9 cellular contexts compared by ENCODE assay signal in genomic region chr10:102673961-102674511, GRCh38. TPM values are rescaled to one million over a fixed set of nuclear protein-coding genes. Genes with fewer than 3 reads are reported as not detected.
DNase-seq lines count a peak whose midpoint lies in the region; FAIRE-seq and TF ChIP-seq lines count a peak whose summit lies in the region.
"Had no signal": no experiment of that assay in that cellular context is flagged by ENCODE, and none has a peak within 500 bp of the region (broad histone marks: within the 10 kb centered on the region; RNA-seq: fewer than 3 reads in every experiment).

No MANE protein-coding gene starts in this region.

- dilution Hi-C loops in endothelial cell of umbilical vein (cut with MboI; ENCODE audit: extremely low pct_ligation_motif_present, low sequenced_read_pairs), result no loop called here

- no peaks in the 10 kb centered on the region for H3K27me3 ChIP-seq in endothelial cell of umbilical vein (ENCODE audit: control insufficient read depth in 2 of 2, insufficient read depth in 2 of 2, low read length in 2 of 2)

- H2AFZ ChIP-seq in endothelial cell of umbilical vein (ENCODE audit: low read depth, low read length), result peak overlapping the region; percentile 82

- no peak overlapping the region for H3K27ac ChIP-seq in endothelial cell of umbilical vein (ENCODE audit: insufficient read depth, low read depth, low read length)
- H3K27ac ChIP-seq: KMS-11 had no signal

- H3K4me1 ChIP-seq in endothelial cell of umbilical vein (ENCODE audit: control insufficient read depth, extremely low read depth, insufficient read depth, low read length), result peaks cover 5% of the 10 kb centered on the region

- no TSS peak for BruUV-seq in endothelial cell of umbilical vein (replicated peaks; lab: Mats Ljungman, UMichigan)

- no peak overlapping the region for H3K9ac ChIP-seq in endothelial cell of umbilical vein (replicated peaks; ENCODE audit: extremely low read depth, insufficient read depth, low read length)
- H3K9ac ChIP-seq: KMS-11 had no signal

- POLR2A ChIA-PET in endothelial cell of umbilical vein (lab: Charles Lee), result no interaction called here

- no peak for TF ChIP-seq POLR2A in endothelial cell of umbilical vein (IDR thresholded peaks at IDR 0.05; ENCODE audit: low read depth, low read length)

- H3K4me3 ChIP-seq in endothelial cell of umbilical vein (replicated peaks in 1 of 3; ENCODE audit: insufficient read depth in 1 of 3, low read depth in 1 of 3, low read length in 3 of 3), result peak overlapping the region in 1 of 3 experiments; percentile 9

- intact Hi-C loops in endothelial cell of umbilical vein (cut with micrococcal nuclease), result no loop called here

- no peaks in the 10 kb centered on the region for H4K20me1 ChIP-seq in endothelial cell of umbilical vein (replicated peaks; ENCODE audit: control insufficient read depth, extremely low read depth, insufficient read depth, low read length)

- FAIRE-seq in endothelial cell of umbilical vein (lab: Jason Lieb, UNC) (peak; percentile 59), HTR-8/SVneo (lab: Jason Lieb, UNC) (no peak)

- H3K36me3 ChIP-seq in endothelial cell of umbilical vein (ENCODE audit: control insufficient read depth in 2 of 2, extremely low read depth in 1 of 2, insufficient read depth in 2 of 2, low read length in 2 of 2), result no peaks in the 10 kb centered on the region

- CTCF ChIA-PET in endothelial cell of umbilical vein (lab: Charles Lee), result interaction anchor here (1.0 to 8.1 kb wide), 4 partner anchors 10 to 170 kb away, joined by 3 to 75 read pairs (median 4); partner anchors contain the start of genes ARL3 and SUFU

- no peaks in the 10 kb centered on the region for H3K9me3 ChIP-seq in endothelial cell of umbilical vein (replicated peaks; ENCODE audit: control insufficient read depth, insufficient read depth, low read length)

- TF ChIP-seq CTCF in endothelial cell of umbilical vein (IDR thresholded peaks at IDR 0.05; ENCODE audit: extremely low read depth in 1 of 2, insufficient read depth in 1 of 2, low read depth in 1 of 2, low read length in 2 of 2), result no peak

- H3K4me2 ChIP-seq in endothelial cell of umbilical vein (ENCODE audit: insufficient read depth, low read length), result peak overlapping the region; percentile 1

- no peaks in the 10 kb centered on the region for H3K79me2 ChIP-seq in endothelial cell of umbilical vein (ENCODE audit: control insufficient read depth, insufficient read depth, low read length)

- H3K9me1 ChIP-seq in endothelial cell of umbilical vein (replicated peaks; ENCODE audit: control insufficient read depth, extremely low read depth, insufficient read depth, low read length), result no peaks in the 10 kb centered on the region

- DNase-seq in EH (ENCODE audit: low read depth) (peak; percentile 86), NCI-H1092 (lab: John Stamatoyannopoulos, UW) (peak; percentile 36), endothelial cell of umbilical vein (ENCODE audit: low read depth, low spot score) (peak; percentile 41), middle frontal gyrus (ENCODE audit: extremely low spot score, low spot score) (peak; percentile 62), HTR-8/SVneo (ENCODE audit: insufficient read length, low spot score) (no peak), SKM-1 treated with dmso at 0.1 percent for 144 hours (lab: John Stamatoyannopoulos, UW; ENCODE audit: unreplicated experiment) (no peak)
- peak; percentile 43 for DNase-seq in activated CD8-positive, alpha-beta memory T cell treated with anti-CD3 and anti-CD28 coated beads, Interleukin-2, amount 50 U/mL, for 24 hours (ENCODE audit: extremely low read depth)
- peak; percentile 36 for DNase-seq in stimulated activated CD8-positive, alpha-beta memory T cell treated with anti-CD3 and anti-CD28 coated beads, Interleukin-15, amount 100 ng/mL, for 1 hour (ENCODE audit: low read depth)

TF ChIP-seq in endothelial cell of umbilical vein, 7 proteins besides CTCF, POLR2A, EP300 and RAD21:
- no peak for TF ChIP-seq POLR2AphosphoS5 (IDR thresholded peaks at IDR 0.05; ENCODE audit: insufficient read depth, low read depth, low read length)
- TF ChIP-seq FOS (IDR thresholded peaks at IDR 0.05; ENCODE audit: borderline replicate concordance, insufficient read depth, low read length), result no peak
- TF ChIP-seq JUN (IDR thresholded peaks at IDR 0.05; ENCODE audit: borderline replicate concordance, insufficient read depth, insufficient read length, low read depth), result no peak
- no peak for TF ChIP-seq EZH2 (IDR thresholded peaks at IDR 0.05; ENCODE audit: borderline replicate concordance, low read depth, low read length, severe bottlenecking)
- no peak for TF ChIP-seq GATA2 (IDR thresholded peaks at IDR 0.05; ENCODE audit: insufficient read depth, insufficient read length, low read depth, low read length)
- no peak for TF ChIP-seq MYC (IDR thresholded peaks at IDR 0.05; ENCODE audit: low read depth, low read length)
- TF ChIP-seq, protein P1, sequence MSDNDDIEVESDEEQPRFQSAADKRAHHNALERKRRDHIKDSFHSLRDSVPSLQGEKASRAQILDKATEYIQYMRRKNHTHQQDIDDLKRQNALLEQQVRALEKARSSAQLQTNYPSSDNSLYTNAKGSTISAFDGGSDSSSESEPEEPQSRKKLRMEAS (IDR thresholded peaks at IDR 0.05; ENCODE audit: insufficient read depth, insufficient read length), result no peak

RNA-seq across cellular contexts. Expression of gene TRIM8, which starts 29.8 kb away (rescaled TPM):
- total RNA-seq in endothelial cell of umbilical vein, result 108 and 114 TPM in 2 replicates
- 74.1 and 77.2 TPM in 2 replicates for polyA plus RNA-seq in endothelial cell of umbilical vein
- 88.7 and 106 TPM in 2 replicates for polyA plus RNA-seq in endothelial cell of umbilical vein (2011; cell fraction: cytosol; rRNA removed)
- polyA plus RNA-seq in endothelial cell of umbilical vein (2011; cell fraction: nucleus; rRNA removed), result 74.2 and 76.4 TPM in 2 replicates
- 154 and 159 TPM in 2 replicates for polyA plus RNA-seq in endothelial cell of umbilical vein (2012)
- polyA minus RNA-seq in endothelial cell of umbilical vein, result 45.9 and 64.0 TPM in 2 replicates
- polyA minus RNA-seq in endothelial cell of umbilical vein (2011; cell fraction: cytosol; rRNA and poly(A)+ RNA removed), result 17.6 TPM
- polyA minus RNA-seq in endothelial cell of umbilical vein (2011; cell fraction: nucleus; rRNA and poly(A)+ RNA removed), result 26.3 and 40.0 TPM in 2 replicates

RNA-seq across cellular contexts. Expression of gene ARL3, which starts 40.2 kb away (rescaled TPM):
- 10.6 and 11.0 TPM in 2 replicates for total RNA-seq in endothelial cell of umbilical vein
- 4.9 and 6.6 TPM in 2 replicates for polyA plus RNA-seq in endothelial cell of umbilical vein
- polyA plus RNA-seq in endothelial cell of umbilical vein (2011; cell fraction: cytosol; rRNA removed), result 10.2 and 10.4 TPM in 2 replicates
- polyA plus RNA-seq in endothelial cell of umbilical vein (2011; cell fraction: nucleus; rRNA removed), result 3.4 and 3.6 TPM in 2 replicates
- polyA plus RNA-seq in endothelial cell of umbilical vein (2012), result 15.5 and 15.6 TPM in 2 replicates
- 2.9 and 3.3 TPM in 2 replicates for polyA minus RNA-seq in endothelial cell of umbilical vein
- polyA minus RNA-seq in endothelial cell of umbilical vein (2011; cell fraction: cytosol; rRNA and poly(A)+ RNA removed), result 2.9 TPM
- 1.3 TPM in 2 replicates for polyA minus RNA-seq in endothelial cell of umbilical vein (2011; cell fraction: nucleus; rRNA and poly(A)+ RNA removed)

RNA-seq across cellular contexts. Expression of gene SFXN2, which starts 40.4 kb away (rescaled TPM):
- 13.1 and 17.0 TPM in 2 replicates for total RNA-seq in endothelial cell of umbilical vein
- polyA plus RNA-seq in endothelial cell of umbilical vein, result 8.1 and 9.8 TPM in 2 replicates
- 10.6 and 12.2 TPM in 2 replicates for polyA plus RNA-seq in endothelial cell of umbilical vein (2011; cell fraction: cytosol; rRNA removed)
- polyA plus RNA-seq in endothelial cell of umbilical vein (2011; cell fraction: nucleus; rRNA removed), result 15.1 and 15.9 TPM in 2 replicates
- 5.5 and 8.5 TPM in 2 replicates for polyA plus RNA-seq in endothelial cell of umbilical vein (2012)
- polyA minus RNA-seq in endothelial cell of umbilical vein, result 24.0 TPM in 2 replicates
- polyA minus RNA-seq in endothelial cell of umbilical vein (2011; cell fraction: cytosol; rRNA and poly(A)+ RNA removed), result 8.8 TPM
- polyA minus RNA-seq in endothelial cell of umbilical vein (2011; cell fraction: nucleus; rRNA and poly(A)+ RNA removed), result 9.7 and 11.3 TPM in 2 replicates

Comparison
In these comparisons a context has a peak if more than half of its experiments do, and no peak if none do; other contexts are left out.
1. DNase-seq: peak in EH (single experiment), NCI-H1092 (single experiment), activated CD8-positive, alpha-beta memory T cell treated with anti-CD3 and anti-CD28 coated beads, Interleukin-2, amount 50 U/mL, for 24 hours (single experiment), endothelial cell of umbilical vein (single experiment), middle frontal gyrus (single experiment) and stimulated activated CD8-positive, alpha-beta memory T cell treated with anti-CD3 and anti-CD28 coated beads, Interleukin-15, amount 100 ng/mL, for 1 hour (single experiment); none in HTR-8/SVneo (single experiment) and SKM-1 treated with dmso at 0.1 percent for 144 hours (single experiment).